Comparison of ENCODE assay signal across 8 cellular contexts in genomic region chr16:25031132-25031440, GRCh38. TPM values are rescaled to one million over a fixed set of nuclear protein-coding genes. Genes with fewer than 3 reads are reported as not detected.
DNase-seq lines count a peak whose midpoint lies in the region; ATAC-seq, FAIRE-seq and TF ChIP-seq lines count a peak whose summit lies in the region.

No MANE protein-coding gene starts in this region.

- H3K9me3 Mint-ChIP-seq in central memory CD8-positive, alpha-beta T cell = no peaks in the 10 kb centered on the region

- FAIRE-seq in GM12891 (lab: Jason Lieb, UNC) = peak; percentile 60

- no peaks in the 10 kb centered on the region for H3K36me3 ChIP-seq in neutrophil

- peaks cover 31% of the 10 kb centered on the region for H3K4me1 Mint-ChIP-seq in central memory CD8-positive, alpha-beta T cell

- peak overlapping the region; percentile 90 to 93 for H3K4me3 ChIP-seq in neutrophil (ENCODE audit: low read depth in 1 of 2, low read length in 1 of 2)

- H3K27me3 Mint-ChIP-seq in central memory CD8-positive, alpha-beta T cell = no peaks in the 10 kb centered on the region

- peak overlapping the region; percentile 74 for H3K27ac ChIP-seq in neutrophil

- H3K36me3 Mint-ChIP-seq in central memory CD8-positive, alpha-beta T cell (ENCODE audit: insufficient read depth) = peaks cover 4% of the 10 kb centered on the region

- no peaks in the 10 kb centered on the region for H3K9me3 ChIP-seq in neutrophil

- peaks cover 15 to 19% of the 10 kb centered on the region in 2 experiments for H3K4me1 ChIP-seq in neutrophil (ENCODE audit: control insufficient read depth in 1 of 2, insufficient read depth in 1 of 2, low read depth in 1 of 2, low read length in 1 of 2)

- ATAC-seq in HG03139 (IDR thresholded peaks at IDR 0.05; ENCODE audit: unreplicated experiment) = peak; percentile 2
- no peak for ATAC-seq in central memory CD8-positive, alpha-beta T cell (replicated peaks; ENCODE audit: extremely low read depth, poor library complexity, severe bottlenecking)

- peak overlapping the region; percentile 79 for H3K27ac Mint-ChIP-seq in central memory CD8-positive, alpha-beta T cell (ENCODE audit: low read depth)

- H3K27me3 ChIP-seq in neutrophil = no peaks in the 10 kb centered on the region

- DNase-seq in GM12891 (ENCODE audit: insufficient read length, low spot score) (no peak), UCSD-AML1 (lab: John Stamatoyannopoulos, UW; ENCODE audit: unreplicated experiment) (no peak), NCI-H2029 treated with DMSO at 0.1 percent for 48 hours (lab: John Stamatoyannopoulos, UW) (no peak), 8988T (no peak)
- no peak for DNase-seq in central memory CD8-positive, alpha-beta T cell (ENCODE audit: low spot score in 2 of 2)
- no peak for DNase-seq in stimulated activated CD4-positive, alpha-beta T cell treated with anti-CD3 and anti-CD28 coated beads, Interleukin-2, amount 100 ng/mL, for 48 hours

- H3K4me3 Mint-ChIP-seq in central memory CD8-positive, alpha-beta T cell = peak overlapping the region; percentile 97

- TF ChIP-seq POLR2A in GM12891 (IDR thresholded peaks at IDR 0.05; ENCODE audit: low read depth, low read length) = no peak

- no peak for TF ChIP-seq CTCF in neutrophil (IDR thresholded peaks at IDR 0.05)

TF ChIP-seq in GM12891, 5 proteins besides CTCF, POLR2A, EP300 and RAD21:
- TF ChIP-seq POLR2AphosphoS5 (IDR thresholded peaks at IDR 0.05; ENCODE audit: low read depth, low read length) (no peak), SPI1 (IDR thresholded peaks at IDR 0.05; ENCODE audit: low read depth, low read length) (no peak), PAX5 (IDR thresholded peaks at IDR 0.05; ENCODE audit: insufficient read depth, low read length, severe bottlenecking) (no peak), POU2F2 (IDR thresholded peaks at IDR 0.05; ENCODE audit: low read depth, low read length) (no peak), TAF1 (IDR thresholded peaks at IDR 0.05; ENCODE audit: low read depth, low read length) (no peak)
TF ChIP-seq in GM12891: peak in this region for 0.

RNA-seq across cellular contexts. Expression of gene ARHGAP17, which starts 15.9 kb away (rescaled TPM):
- 87.2 TPM for polyA plus RNA-seq in GM12891 (2012; ENCODE audit: low read depth, missing spikeins)
